19 cellular contexts compared by ENCODE assay signal in genomic region chr5:107293551-107293950, GRCh38.
"Had no signal": no experiment of that assay in that cellular context is flagged by ENCODE, and none has a peak within 500 bp of the region (broad histone marks: within the 10 kb centered on the region; RNA-seq: fewer than 3 reads in every experiment).

No MANE protein-coding gene starts in this region.

- H3K4me3 ChIP-seq: coronary artery, heart left ventricle, mucosa of descending colon, neural progenitor cell, suprapubic skin, thyroid gland had no signal

- H3K36me3 ChIP-seq: heart left ventricle, neural progenitor cell, suprapubic skin, thyroid gland had no signal

- DNase-seq: effector CD4-positive, alpha-beta T cell; endodermal cell; heart left ventricle; hippocampal formation; kidney glomerular epithelial cell; mammary epithelial cell; mucosa of descending colon; natural killer cell; nucleus accumbens; stimulated activated CD4-positive, alpha-beta T cell treated with anti-CD3 and anti-CD28 coated beads, Interleukin-2, amount 100 ng/mL, for 24 hours; stimulated activated naive CD4-positive, alpha-beta T cell; thyroid gland had no signal

- ATAC-seq: heart left ventricle, mucosa of descending colon, natural killer cell, sciatic nerve had no signal

- H3K27me3 ChIP-seq: heart left ventricle, neural progenitor cell, suprapubic skin, thyroid gland had no signal

- H3K4me1 ChIP-seq: suprapubic skin, thyroid gland had no signal

- FAIRE-seq: frontal cortex, islet of Langerhans, urothelium cell line had no signal

- H3K27ac ChIP-seq: coronary artery, heart left ventricle, neural progenitor cell, suprapubic skin, thyroid gland had no signal

- H3K9me3 ChIP-seq: heart left ventricle, mucosa of descending colon, suprapubic skin, thyroid gland had no signal
